Comparison of ENCODE assay signal across 8 cellular contexts in the genomic region with DNA sequence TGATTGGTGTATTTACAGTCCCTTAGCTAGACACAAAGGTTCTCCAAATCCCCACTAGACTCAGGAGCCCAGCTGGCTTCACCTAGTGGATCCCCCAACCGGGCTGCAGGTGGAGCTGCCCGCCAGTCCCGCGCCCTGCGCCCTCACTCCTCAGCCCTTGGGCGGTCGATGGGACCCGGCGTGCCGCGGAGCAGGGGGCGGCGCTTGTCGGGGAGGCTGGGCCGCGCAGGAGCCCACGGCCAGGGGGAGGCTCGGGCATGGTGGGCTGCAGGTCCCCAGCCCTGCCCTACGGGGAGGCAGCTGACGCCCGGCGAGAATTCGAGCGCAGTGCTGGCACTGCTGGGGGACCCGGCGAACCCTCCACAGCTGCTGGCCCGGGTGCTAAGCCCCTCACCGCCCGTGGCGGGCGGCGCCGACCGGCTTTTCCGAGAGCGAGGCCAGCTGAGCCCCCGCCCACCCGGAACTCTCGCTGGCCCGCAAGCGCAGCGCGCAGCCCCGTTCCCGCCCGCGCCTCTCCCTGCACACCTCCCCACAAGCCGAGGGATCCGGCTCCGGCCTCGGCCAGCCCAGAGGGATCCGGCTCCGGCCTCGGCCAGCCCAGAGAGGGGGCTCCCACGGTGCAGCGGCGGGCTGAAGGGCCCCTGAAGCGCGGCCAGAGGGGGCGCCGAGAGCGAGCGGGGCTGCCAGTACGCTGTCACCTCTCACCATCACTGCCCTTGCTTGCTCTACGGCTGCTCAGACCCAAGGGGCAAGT.
DNase-seq lines count a peak whose midpoint lies in the region; ATAC-seq lines count a peak whose summit lies in the region.

No MANE protein-coding gene starts in this region.

- DNase-seq in NCI-H1436 treated with DMSO at 0.1 percent for 48 hours (lab: John Stamatoyannopoulos, UW) (peak; percentile 1), NCI-H1436 (lab: John Stamatoyannopoulos, UW) (no peak), activated gamma-delta T cell (lab: John Stamatoyannopoulos, UW) (peak; percentile 28), iris pigment epithelial cell (ENCODE audit: low read depth) (peak; percentile 13), GF-D8 (lab: John Stamatoyannopoulos, UW) (no peak)

- peak overlapping the region in 1 of 2 donors; percentile 51 for H3K9ac ChIP-seq in stomach smooth muscle (ENCODE audit: low read length in 2 of 2)

- no peak overlapping the region for H3K27ac ChIP-seq in stomach smooth muscle (ENCODE audit: low read length)

- H3K4me3 ChIP-seq in stomach smooth muscle (ENCODE audit: low read length in 2 of 2) = peak overlapping the region; percentile 55 to 72

- peaks cover 0 to 8% of the 10 kb centered on the region in 2 donors for H3K36me3 ChIP-seq in stomach smooth muscle (ENCODE audit: control insufficient read depth in 2 of 2, insufficient read depth in 2 of 2, low read length in 2 of 2)

- ATAC-seq in GM19023 (IDR thresholded peaks at IDR 0.05; ENCODE audit: unreplicated experiment) = no peak
- ATAC-seq in HG03039 (IDR thresholded peaks at IDR 0.05; ENCODE audit: unreplicated experiment) = no peak

- no peaks in the 10 kb centered on the region for H3K27me3 ChIP-seq in stomach smooth muscle (ENCODE audit: control insufficient read depth in 1 of 2, insufficient read depth in 2 of 2, low read length in 2 of 2)

- H3K9me3 ChIP-seq in stomach smooth muscle (ENCODE audit: control insufficient read depth in 2 of 2, low read length in 2 of 2) = no peaks in the 10 kb centered on the region

- H3K4me1 ChIP-seq in stomach smooth muscle (ENCODE audit: control insufficient read depth, insufficient read depth, low read length) = peaks cover 6% of the 10 kb centered on the region

Comparison
In these comparisons a context has a peak if more than half of its experiments do, and no peak if none do; other contexts are left out.
1. DNase-seq: peak in NCI-H1436 treated with DMSO at 0.1 percent for 48 hours (single experiment), activated gamma-delta T cell (single experiment) and iris pigment epithelial cell (single experiment); none in NCI-H1436 (single experiment) and GF-D8 (single experiment).